In the genomic region with DNA sequence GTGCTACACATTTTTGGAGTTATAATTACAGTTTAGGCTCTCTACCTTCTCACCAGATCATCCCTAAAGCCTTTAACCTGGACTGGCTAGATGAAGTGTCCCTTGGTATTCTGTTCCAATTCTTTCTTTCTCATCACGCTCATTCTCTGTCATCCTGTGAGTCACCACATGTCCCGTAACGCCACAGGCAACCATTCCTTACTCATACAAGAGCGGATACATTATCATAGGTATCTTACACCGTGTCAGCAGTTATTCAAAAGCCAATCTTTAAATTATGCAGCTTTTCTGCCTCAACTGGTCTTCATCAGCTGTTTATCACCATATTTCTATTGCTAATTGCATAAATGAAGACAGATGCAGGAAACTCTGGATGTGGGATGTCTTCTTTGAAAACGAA, we compare ENCODE assay signal across 18 cellular contexts. TPM values are rescaled to one million over a fixed set of nuclear protein-coding genes. Genes with fewer than 3 reads are reported as not detected.
DNase-seq lines count a peak whose midpoint lies in the region; ATAC-seq, FAIRE-seq and TF ChIP-seq lines count a peak whose summit lies in the region.
"Had no signal": no experiment of that assay in that cellular context is flagged by ENCODE, and none has a peak within 500 bp of the region (broad histone marks: within the 10 kb centered on the region; RNA-seq: fewer than 3 reads in every experiment).

No MANE protein-coding gene starts in this region.

- H3K9ac ChIP-seq in GM12878 (ENCODE audit: control insufficient read depth, insufficient read depth, low read length): no peak overlapping the region
- H3K9ac ChIP-seq in keratinocyte (ENCODE audit: control insufficient read depth, extremely low read depth, insufficient read depth, low read length): no peak overlapping the region

- no peaks in the 10 kb centered on the region for H3K27me3 ChIP-seq in BE2C
- no peaks in the 10 kb centered on the region for H3K27me3 ChIP-seq in GM12878 (replicated peaks in 1 of 2; ENCODE audit: control insufficient read depth in 2 of 2, insufficient read depth in 2 of 2, low read length in 1 of 2)
- H3K27me3 ChIP-seq in keratinocyte (ENCODE audit: control insufficient read depth, extremely low read depth, insufficient read depth, low read length): no peaks in the 10 kb centered on the region
- H3K27me3 ChIP-seq: pancreas had no signal

- POLR2A ChIA-PET in GM12878 (lab: Charles Lee): no interaction called here

- H3K4me1 ChIP-seq in BE2C (peaks cover 48% of the 10 kb centered on the region), GM12878 (ENCODE audit: control insufficient read depth, insufficient read depth, low read length) (no peaks in the 10 kb centered on the region), keratinocyte (ENCODE audit: control insufficient read depth, extremely low read depth, insufficient read depth, low read length) (peaks cover 44% of the 10 kb centered on the region)
- H3K4me1 ChIP-seq: pancreas had no signal

- no peak overlapping the region for H3K27ac ChIP-seq in GM12878 (ENCODE audit: control insufficient read depth, insufficient read depth)
- peak overlapping the region; percentile 76 for H3K27ac ChIP-seq in keratinocyte (ENCODE audit: control insufficient read depth, insufficient read depth, low read length)
- H3K27ac ChIP-seq: pancreas, SK-N-MC had no signal

- peak; percentile 75 for FAIRE-seq in HTR-8/SVneo (lab: Jason Lieb, UNC)
- FAIRE-seq in GM12878 (lab: Jason Lieb, UNC): no peak
- peak; percentile 93 for FAIRE-seq in keratinocyte (lab: Jason Lieb, UNC)
- FAIRE-seq: pancreas, TTC549 had no signal

- no peak for TF ChIP-seq CTCF in BE2C (IDR thresholded peaks at IDR 0.05; ENCODE audit: low read depth, low read length)
- TF ChIP-seq CTCF in GM12878 (IDR thresholded peaks at IDR 0.05 in 2 of 3, conservative IDR thresholded peaks at IDR 0.05 in 1 of 3; ENCODE audit: control insufficient read depth in 2 of 3, extremely low read depth in 1 of 3, insufficient read depth in 1 of 3, low read depth in 3 of 3, low read length in 3 of 3): no peak
- TF ChIP-seq CTCF in keratinocyte (optimal IDR thresholded peaks at IDR 0.05 in 1 of 3, IDR thresholded peaks at IDR 0.05 in 1 of 3, conservative IDR thresholded peaks at IDR 0.05 in 1 of 3; ENCODE audit: extremely low read depth in 1 of 3, insufficient read depth in 2 of 3, low read length in 3 of 3): no peak

- H3K36me3 ChIP-seq in BE2C: no peaks in the 10 kb centered on the region; the same call in 1 of the 2 replicates
- H3K36me3 ChIP-seq in GM12878 (ENCODE audit: control insufficient read depth in 2 of 2, insufficient read depth in 2 of 2, low read length in 1 of 2): no peaks in the 10 kb centered on the region
- no peaks in the 10 kb centered on the region for H3K36me3 ChIP-seq in keratinocyte (ENCODE audit: control insufficient read depth in 2 of 2, extremely low read depth in 1 of 2, insufficient read depth in 2 of 2, low read length in 2 of 2)
- H3K36me3 ChIP-seq: pancreas had no signal

- no peak for ATAC-seq in GM12878
- no peak for ATAC-seq in GM21737 (IDR thresholded peaks at IDR 0.05; ENCODE audit: unreplicated experiment)
- no peak for ATAC-seq in left ventricle myocardium superior
- ATAC-seq: activated naive CD8-positive, alpha-beta T cell treated with anti-CD3 and anti-CD28 coated beads, Interleukin-2, amount 50 U/mL, for 24 hours; activated T-cell treated with anti-CD3 and anti-CD28 coated beads, Interleukin-2, amount 50 U/mL, for 72 hours; pancreas had no signal

- in situ Hi-C loops in GM12878 (cut with MboI): no loop called here

- H3K79me2 ChIP-seq in GM12878 (ENCODE audit: control insufficient read depth, insufficient read depth, low read length) (no peaks in the 10 kb centered on the region), keratinocyte (ENCODE audit: control insufficient read depth, insufficient read depth, low read length) (no peaks in the 10 kb centered on the region)

- intact Hi-C loops in GM12878 (cut with micrococcal nuclease; ENCODE audit: unreplicated experiment): no loop called here
- intact Hi-C loops in left ventricle myocardium superior (cut with micrococcal nuclease): no loop called here

- peak; percentile 39 for DNase-seq in BE2C
- peak; percentile 25 for DNase-seq in HTR-8/SVneo (ENCODE audit: insufficient read length, low spot score)
- no peak for DNase-seq in GM12878 (ENCODE audit: low read depth, low spot score)
- peak; percentile 76 for DNase-seq in keratinocyte (ENCODE audit: low read depth, low spot score)
- no peak for DNase-seq in OCI-M2 (lab: John Stamatoyannopoulos, UW; ENCODE audit: unreplicated experiment)
- no peak for DNase-seq in left ventricle myocardium superior
- no peak for DNase-seq in RPMI8226
- DNase-seq: activated CD4-positive, alpha-beta T cell treated with anti-CD3 and anti-CD28 coated beads, Interleukin-2, amount 50 U/mL, for 4 hours; activated naive CD8-positive, alpha-beta T cell treated with anti-CD3 and anti-CD28 coated beads, Interleukin-2, amount 50 U/mL, for 24 hours; activated T-cell treated with anti-CD3 and anti-CD28 coated beads, Interleukin-2, amount 50 U/mL, for 72 hours; Calu3; NCI-H1694 treated with DMSO at 0.1 percent for 48 hours; NCI-H446; pancreas; stimulated activated naive CD4-positive, alpha-beta T cell had no signal

- no peak for TF ChIP-seq RAD21 in GM12878 (IDR thresholded peaks at IDR 0.05; ENCODE audit: insufficient read depth, low read depth, low read length)

- dilution Hi-C loops in keratinocyte (cut with MboI; ENCODE audit: extremely low pct_ligation_motif_present, low sequenced_read_pairs): no loop called here

- H4K20me1 ChIP-seq in GM12878 (ENCODE audit: control insufficient read depth, insufficient read depth) (no peaks in the 10 kb centered on the region), keratinocyte (ENCODE audit: control insufficient read depth, extremely low read depth, insufficient read depth, low read length) (no peaks in the 10 kb centered on the region)

- no peaks in the 10 kb centered on the region for H3K9me1 ChIP-seq in keratinocyte (ENCODE audit: control insufficient read depth, extremely low read depth, insufficient read depth, low read length)

- no peaks in the 10 kb centered on the region for H3K9me3 ChIP-seq in BE2C
- H3K9me3 ChIP-seq in GM12878 (replicated peaks; ENCODE audit: control insufficient read depth, insufficient read depth, low read length): peaks cover 2% of the 10 kb centered on the region; the same call in 2 of the 3 replicates
- H3K9me3 ChIP-seq in keratinocyte (ENCODE audit: control insufficient read depth, low read depth, low read length): peaks cover 6% of the 10 kb centered on the region
- H3K9me3 ChIP-seq: pancreas had no signal

- no peak for TF ChIP-seq EP300 in GM12878 (IDR thresholded peaks at IDR 0.05; ENCODE audit: borderline replicate concordance in 1 of 2, control insufficient read depth in 1 of 2, low read depth in 2 of 2, low read length in 2 of 2)

- CTCF ChIA-PET in GM12878 (lab: Yijun Ruan, JAX): interaction anchor here (1.3 kb wide), 1 partner anchor 31 kb away, joined by 4 read pairs; no protein-coding TSS in a partner anchor

- no peak overlapping the region for H3K4me3 ChIP-seq in BE2C (ENCODE audit: low read depth, low read length)
- H3K4me3 ChIP-seq in GM12878: no peak overlapping the region
- no peak overlapping the region for H3K4me3 ChIP-seq in keratinocyte (ENCODE audit: control insufficient read depth in 2 of 3, extremely low read depth in 1 of 3, insufficient read depth in 2 of 3, low read depth in 1 of 3, low read length in 3 of 3)
- H3K4me3 ChIP-seq: pancreas, SK-N-MC had no signal

- H3K4me2 ChIP-seq in GM12878 (ENCODE audit: control insufficient read depth, insufficient read depth) (no peak overlapping the region), keratinocyte (ENCODE audit: control insufficient read depth, extremely low read depth, insufficient read depth, low read depth, low read length) (peak overlapping the region; percentile 83)

- H2AFZ ChIP-seq in GM12878 (ENCODE audit: control insufficient read depth, low read depth, low read length) (no peak overlapping the region), keratinocyte (ENCODE audit: control insufficient read depth, low read length) (no peak overlapping the region)

- RAD21 ChIA-PET in GM12878 (lab: Charles Lee; ENCODE audit: unreplicated experiment): no interaction called here

- no peak for TF ChIP-seq POLR2A in GM12878 (IDR thresholded peaks at IDR 0.05; ENCODE audit: low read depth, low read length)

- SMC1A ChIA-PET in GM12878 (lab: Charles Lee; ENCODE audit: uncharacterized antibody, unreplicated experiment): interaction anchor here (1.2 kb wide), 1 partner anchor 26 kb away, joined by 3 read pairs; no protein-coding TSS in a partner anchor

- no TSS peak for BruUV-seq in GM12878 (replicated peaks; lab: Mats Ljungman, UMichigan)

- WGBS in GM12878 (ENCODE audit: insufficient coverage, insufficient replicate concordance, low lambda C conversion rate, missing lambda C conversion rate): 67% methylated on average over 6 of the region's 6 CpGs

RNA-seq across cellular contexts. Expression of a gene that starts 47.7 kb away (rescaled TPM):
- 56.5 TPM for polyA plus RNA-seq in BE2C (2012; ENCODE audit: insufficient read depth, insufficient read length, low read depth)
- 0.08 and 0.12 TPM in 2 replicates for total RNA-seq in GM12878 (2013; cell fraction: nucleolus; rRNA removed)
- total RNA-seq in GM12878 (2014; rRNA removed): 0.11 and 1.1 TPM in 2 replicates
- 0.09 and 0.18 TPM in 2 replicates for total RNA-seq in GM12878 (2014; rRNA removed; fragmentation: Illumina TruSeq; extraction: Trizol)
- total RNA-seq in GM12878 (2021): 0.32 and 0.36 TPM in 2 replicates
- 0.34 TPM for polyA plus RNA-seq in GM12878 (2011; ENCODE audit: low read depth)
- 0.07 and 0.23 TPM in 2 replicates for polyA plus RNA-seq in GM12878 (2011; rRNA removed)
- polyA plus RNA-seq in GM12878 (2011; cell fraction: cytosol; rRNA removed): 0.32 and 0.33 TPM in 2 replicates
- polyA plus RNA-seq in GM12878 (2011; cell fraction: nucleus; rRNA removed): 0.61 and 1.1 TPM in 2 replicates
- polyA plus RNA-seq in GM12878 (2012): 0.23 and 0.44 TPM in 2 replicates
- 0.10 and 0.12 TPM in 2 replicates for polyA plus RNA-seq in GM12878 (2014; fragmentation: Illumina TruSeq; extraction: Trizol)
- under 1 TPM; 0.29 to 0.35 TPM for polyA plus RNA-seq in GM12878 (2014; fragmentation: Nextera tagmentation; extraction: Ambion mirVana)
- polyA plus RNA-seq in GM12878 (2014; rRNA removed): 0.10 and 0.33 TPM in 2 replicates
- under 1 TPM; 0.19 to 0.67 TPM for polyA plus RNA-seq in GM12878 (2016; fragmentation: Nextera tagmentation; extraction: Ambion mirVana)
- 0.05 and 0.44 TPM in 2 replicates for polyA minus RNA-seq in GM12878 (2011; rRNA and poly(A)+ RNA removed)
- polyA minus RNA-seq in GM12878 (2011; cell fraction: cytosol; rRNA and poly(A)+ RNA removed): not detected in 2 replicates
- polyA minus RNA-seq in GM12878 (2011; cell fraction: nucleus; rRNA and poly(A)+ RNA removed): 0.24 and 0.67 TPM in 2 replicates
- 0.26 to 2.0 TPM (median 0.96 TPM) in 3 replicates for polyA plus RNA-seq in keratinocyte
- 1.1 TPM for polyA plus RNA-seq in keratinocyte (2011; ENCODE audit: low read depth)
- 0.36 and 0.57 TPM in 2 replicates for polyA plus RNA-seq in keratinocyte (2011; cell fraction: cytosol; rRNA removed)
- 1.9 and 4.1 TPM in 2 replicates for polyA plus RNA-seq in keratinocyte (2011; cell fraction: nucleus; rRNA removed)
- polyA plus RNA-seq in keratinocyte (2012; ENCODE audit: low replicate concordance): 0.38 and 1.6 TPM in 2 replicates
- 1.0 to 1.8 TPM (median 1.7 TPM) in 3 replicates for polyA minus RNA-seq in keratinocyte
- not detected for polyA minus RNA-seq in keratinocyte (2011; cell fraction: cytosol; rRNA and poly(A)+ RNA removed)
- polyA minus RNA-seq in keratinocyte (2011; cell fraction: nucleus; rRNA and poly(A)+ RNA removed): 0.84 and 2.3 TPM in 2 replicates
- total RNA-seq in left ventricle myocardium superior: 0.59 TPM

Comparison
In these comparisons a context has a peak if more than half of its experiments do, and no peak if none do; other contexts are left out.
1. DNase-seq: peak in BE2C (single experiment), HTR-8/SVneo (single experiment) and keratinocyte (single experiment); none in GM12878 (single experiment), OCI-M2 (single experiment), left ventricle myocardium superior (single experiment) and RPMI8226 (single experiment).